Comparison of ENCODE assay signal across 8 cellular contexts in genomic region chr14:50260511-50260910, GRCh38. TPM values are rescaled to one million over a fixed set of nuclear protein-coding genes. Genes with fewer than 3 reads are reported as not detected.
DNase-seq lines count a peak whose midpoint lies in the region; ATAC-seq and TF ChIP-seq lines count a peak whose summit lies in the region.

No MANE protein-coding gene starts in this region.

- no peak overlapping the region for H3K27ac ChIP-seq in iPS DF 6.9 (ENCODE audit: low read length)
- H3K27ac ChIP-seq in upper lobe of right lung, result no peak overlapping the region

- H3K4me3 Mint-ChIP-seq in activated T-cell treated with anti-CD3 and anti-CD28 coated beads, Interleukin-2, amount 50 U/mL, for 72 hours, result no peak overlapping the region
- H3K4me3 Mint-ChIP-seq in activated CD8-positive, alpha-beta T cell treated with anti-CD3 and anti-CD28 coated beads, Interleukin-2, amount 10 ng/mL, durations not matched to agents 7 days and 5 days, result no peak overlapping the region

- no peak overlapping the region for H3K4me3 ChIP-seq in Jurkat, Clone E6-1 (ENCODE audit: low read length)
- H3K4me3 ChIP-seq in iPS DF 6.9 (ENCODE audit: low read length) (no peak overlapping the region), upper lobe of right lung (no peak overlapping the region)

- H3K4me1 Mint-ChIP-seq in activated T-cell treated with anti-CD3 and anti-CD28 coated beads, Interleukin-2, amount 50 U/mL, for 72 hours (ENCODE audit: low read depth), result no peaks in the 10 kb centered on the region
- peaks cover 3% of the 10 kb centered on the region for H3K4me1 Mint-ChIP-seq in activated CD8-positive, alpha-beta T cell treated with anti-CD3 and anti-CD28 coated beads, Interleukin-2, amount 10 ng/mL, durations not matched to agents 7 days and 5 days (ENCODE audit: low read depth)

- no peaks in the 10 kb centered on the region for H3K36me3 Mint-ChIP-seq in activated T-cell treated with anti-CD3 and anti-CD28 coated beads, Interleukin-2, amount 50 U/mL, for 72 hours (ENCODE audit: insufficient read depth in 2 of 2)
- peaks cover 11% of the 10 kb centered on the region for H3K36me3 Mint-ChIP-seq in activated CD8-positive, alpha-beta T cell treated with anti-CD3 and anti-CD28 coated beads, Interleukin-2, amount 10 ng/mL, durations not matched to agents 7 days and 5 days (ENCODE audit: low read depth)

- H3K9me3 Mint-ChIP-seq in activated T-cell treated with anti-CD3 and anti-CD28 coated beads, Interleukin-2, amount 50 U/mL, for 72 hours, result no peaks in the 10 kb centered on the region
- no peaks in the 10 kb centered on the region for H3K9me3 Mint-ChIP-seq in activated CD8-positive, alpha-beta T cell treated with anti-CD3 and anti-CD28 coated beads, Interleukin-2, amount 10 ng/mL, durations not matched to agents 7 days and 5 days (ENCODE audit: insufficient read depth)

- H3K27me3 ChIP-seq in iPS DF 6.9 (ENCODE audit: control insufficient read depth, insufficient read depth, low read length) (no peaks in the 10 kb centered on the region), upper lobe of right lung (no peaks in the 10 kb centered on the region)

- peak; percentile 42 to 58 for ATAC-seq in activated T-cell treated with anti-CD3 and anti-CD28 coated beads, Interleukin-2, amount 50 U/mL, for 72 hours (replicated peaks in 1 of 2)
- ATAC-seq in activated CD8-positive, alpha-beta T cell treated with anti-CD3 and anti-CD28 coated beads, Interleukin-2, amount 10 ng/mL, durations not matched to agents 7 days and 5 days, result peak; percentile 76
- peak; percentile 58 for ATAC-seq in upper lobe of right lung
- no peak for ATAC-seq in HG03432 (IDR thresholded peaks at IDR 0.05; ENCODE audit: unreplicated experiment)

- H3K36me3 ChIP-seq in iPS DF 6.9 (ENCODE audit: control insufficient read depth, insufficient read depth, low read length), result no peaks in the 10 kb centered on the region
- no peaks in the 10 kb centered on the region for H3K36me3 ChIP-seq in upper lobe of right lung

- intact Hi-C loops in upper lobe of right lung (cut with DNase I), result no loop called here

- H3K9me3 ChIP-seq in iPS DF 6.9 (ENCODE audit: control insufficient read depth, insufficient read depth, low read length) (no peaks in the 10 kb centered on the region), upper lobe of right lung (no peaks in the 10 kb centered on the region)

- DNase-seq in activated T-cell treated with anti-CD3 and anti-CD28 coated beads, Interleukin-2, amount 50 U/mL, for 72 hours, result peak; percentile 10
- DNase-seq in activated T-cell treated with anti-CD3 and anti-CD28 coated beads, Interleukin-2, amount 50 U/mL, for 48 hours, result no peak
- peak; percentile 15 for DNase-seq in Jurkat, Clone E6-1 (ENCODE audit: low read depth, low spot score)
- DNase-seq in activated CD8-positive, alpha-beta T cell treated with anti-CD3 and anti-CD28 coated beads, Interleukin-2, amount 10 ng/mL, durations not matched to agents 7 days and 5 days, result peak; percentile 38
- DNase-seq in iPS DF 6.9 (ENCODE audit: low read depth, low spot score) (peak; percentile 1), upper lobe of right lung (no peak), mucosa of gallbladder (ENCODE audit: low spot score) (no peak)

- POLR2A ChIA-PET in activated CD8-positive, alpha-beta T cell treated with anti-CD3 and anti-CD28 coated beads, Interleukin-2, amount 10 ng/mL, durations not matched to agents 7 days and 5 days (lab: Charles Lee), result no interaction called here

- H3K27ac Mint-ChIP-seq in activated T-cell treated with anti-CD3 and anti-CD28 coated beads, Interleukin-2, amount 50 U/mL, for 72 hours, result no peak overlapping the region
- no peak overlapping the region for H3K27ac Mint-ChIP-seq in activated CD8-positive, alpha-beta T cell treated with anti-CD3 and anti-CD28 coated beads, Interleukin-2, amount 10 ng/mL, durations not matched to agents 7 days and 5 days

- TF ChIP-seq CTCF in upper lobe of right lung (IDR thresholded peaks at IDR 0.05), result peak; percentile 45

- WGBS in iPS DF 6.9 (ENCODE audit: insufficient coverage, insufficient read length), result no CpG with 5 or more reads among the region's 3 CpGs

- H3K4me1 ChIP-seq in iPS DF 6.9 (ENCODE audit: control insufficient read depth, insufficient read depth, low read length), result no peaks in the 10 kb centered on the region
- no peaks in the 10 kb centered on the region for H3K4me1 ChIP-seq in upper lobe of right lung

- CTCF ChIA-PET in activated CD8-positive, alpha-beta T cell treated with anti-CD3 and anti-CD28 coated beads, Interleukin-2, amount 10 ng/mL, durations not matched to agents 7 days and 5 days (lab: Charles Lee), result interaction anchor here (0.7 to 1.7 kb wide), 9 partner anchors 13 to 421 kb away, joined by 3 to 5 read pairs (median 3); partner anchors contain the start of gene L2HGDH

- no peaks in the 10 kb centered on the region for H3K27me3 Mint-ChIP-seq in activated T-cell treated with anti-CD3 and anti-CD28 coated beads, Interleukin-2, amount 50 U/mL, for 72 hours (ENCODE audit: low read depth)
- H3K27me3 Mint-ChIP-seq in activated CD8-positive, alpha-beta T cell treated with anti-CD3 and anti-CD28 coated beads, Interleukin-2, amount 10 ng/mL, durations not matched to agents 7 days and 5 days (ENCODE audit: low read depth), result no peaks in the 10 kb centered on the region

RNA-seq across cellular contexts. Expression of gene SOS2, which starts 29.1 kb away (rescaled TPM):
- 10 to 100 TPM; 38.2 to 41.7 TPM for total RNA-seq in activated T-cell treated with anti-CD3 and anti-CD28 coated beads, Interleukin-2, amount 50 U/mL, for 72 hours
- polyA plus RNA-seq in Jurkat, Clone E6-1 (2012; ENCODE audit: insufficient read depth, insufficient read length), result 10.2 TPM
- total RNA-seq in activated CD8-positive, alpha-beta T cell treated with anti-CD3 and anti-CD28 coated beads, Interleukin-2, amount 10 ng/mL, durations not matched to agents 7 days and 5 days, result 10 to 100 TPM; 18.9 to 20.1 TPM
- 30.3 TPM for total RNA-seq in upper lobe of right lung
- total RNA-seq in mucosa of gallbladder, result 26.5 TPM

RNA-seq across cellular contexts. Expression of gene L2HGDH, which starts 51.5 kb away (rescaled TPM):
- 10 to 100 TPM; 11.2 to 18.2 TPM for total RNA-seq in activated T-cell treated with anti-CD3 and anti-CD28 coated beads, Interleukin-2, amount 50 U/mL, for 72 hours
- polyA plus RNA-seq in Jurkat, Clone E6-1 (2012; ENCODE audit: insufficient read depth, insufficient read length), result 10.4 TPM
- 10 to 100 TPM; 12.7 to 13.6 TPM for total RNA-seq in activated CD8-positive, alpha-beta T cell treated with anti-CD3 and anti-CD28 coated beads, Interleukin-2, amount 10 ng/mL, durations not matched to agents 7 days and 5 days
- 4.5 TPM for total RNA-seq in upper lobe of right lung
- total RNA-seq in mucosa of gallbladder, result 7.7 TPM

RNA-seq across cellular contexts. Expression of gene DMAC2L, which starts 51.6 kb away (rescaled TPM):
- total RNA-seq in activated T-cell treated with anti-CD3 and anti-CD28 coated beads, Interleukin-2, amount 50 U/mL, for 72 hours, result 10 to 100 TPM; 18.2 to 18.9 TPM
- polyA plus RNA-seq in Jurkat, Clone E6-1 (2012; ENCODE audit: insufficient read depth, insufficient read length), result 20.0 TPM
- total RNA-seq in activated CD8-positive, alpha-beta T cell treated with anti-CD3 and anti-CD28 coated beads, Interleukin-2, amount 10 ng/mL, durations not matched to agents 7 days and 5 days, result 10 to 100 TPM; 14.9 to 18.6 TPM
- total RNA-seq in upper lobe of right lung (16.0 TPM), mucosa of gallbladder (15.9 TPM)

Comparison
In these comparisons a context has a peak if more than half of its experiments do, and no peak if none do; other contexts are left out.
1. DNase-seq: peak in activated T-cell treated with anti-CD3 and anti-CD28 coated beads, Interleukin-2, amount 50 U/mL, for 72 hours (2 of 2), Jurkat, Clone E6-1 (single experiment), activated CD8-positive, alpha-beta T cell treated with anti-CD3 and anti-CD28 coated beads, Interleukin-2, amount 10 ng/mL, durations not matched to agents 7 days and 5 days (single experiment) and iPS DF 6.9 (single experiment); none in activated T-cell treated with anti-CD3 and anti-CD28 coated beads, Interleukin-2, amount 50 U/mL, for 48 hours (0 of 2), upper lobe of right lung (single experiment) and mucosa of gallbladder (single experiment).